ENCODE assay signal across 8 cellular contexts in genomic region chr5:137072376-137073174, GRCh38.
DNase-seq lines count a peak whose midpoint lies in the region; ATAC-seq and TF ChIP-seq lines count a peak whose summit lies in the region.

No MANE protein-coding gene starts in this region.

- no peaks in the 10 kb centered on the region for H3K36me3 ChIP-seq in ovary

- no peaks in the 10 kb centered on the region for H3K36me3 Mint-ChIP-seq in type B pancreatic cell

- no peak overlapping the region for H3K4me3 ChIP-seq in ovary

- peaks cover 3% of the 10 kb centered on the region for H3K27me3 Mint-ChIP-seq in type B pancreatic cell

- no peaks in the 10 kb centered on the region for H3K27me3 ChIP-seq in ovary

- no peak for TF ChIP-seq CTCF in ovary (IDR thresholded peaks at IDR 0.05)
- TF ChIP-seq CTCF in type B pancreatic cell (conservative IDR thresholded peaks at IDR 0.05): no peak

- peak; percentile 53 for ATAC-seq in HG02885 (IDR thresholded peaks at IDR 0.05; ENCODE audit: poor library complexity, unreplicated experiment)
- ATAC-seq in HG03135 (IDR thresholded peaks at IDR 0.05; ENCODE audit: unreplicated experiment): no peak

- H3K4me3 Mint-ChIP-seq in type B pancreatic cell: no peak overlapping the region

- H3K4me1 Mint-ChIP-seq in type B pancreatic cell (ENCODE audit: unreplicated experiment): peaks cover 27% of the 10 kb centered on the region

- H3K27ac ChIP-seq in ovary: peak overlapping the region in 1 of 2 donors; percentile 38

- intact Hi-C loops in ovary (cut with DNase I): no loop called here

- H3K4me1 ChIP-seq in ovary (ENCODE audit: insufficient read depth): no peaks in the 10 kb centered on the region

- peak; percentile 55 for TF ChIP-seq EP300 in ovary (IDR thresholded peaks at IDR 0.05)

- H3K9me3 Mint-ChIP-seq in type B pancreatic cell: no peaks in the 10 kb centered on the region

- TF ChIP-seq POLR2A in ovary (IDR thresholded peaks at IDR 0.05): no peak

- 33 to 46% (median 44%) methylated on average over 7 of the region's 7 CpGs for WGBS in ovary, 3 donors

- no peaks in the 10 kb centered on the region for H3K9me3 ChIP-seq in ovary

- no peak overlapping the region for H3K27ac Mint-ChIP-seq in type B pancreatic cell

- DNase-seq in GM04503 (ENCODE audit: low read depth) (peak; percentile 40), dermis blood vessel endothelial cell (peak; percentile 40), ovary (peak in 1 of 5 donors; percentile 32), activated T-cell treated with anti-CD3 and anti-CD28 coated beads for 4 hours (no peak), type B pancreatic cell (ENCODE audit: extremely low spot score, unreplicated experiment) (no peak), DMS53 (lab: John Stamatoyannopoulos, UW) (no peak)

Comparison
In these comparisons a context has a peak if more than half of its experiments do, and no peak if none do; other contexts are left out.
1. DNase-seq: peak in GM04503 (single experiment) and dermis blood vessel endothelial cell (single experiment); none in activated T-cell treated with anti-CD3 and anti-CD28 coated beads for 4 hours (single experiment), type B pancreatic cell (single experiment) and DMS53 (single experiment).